16 cellular contexts compared by ENCODE assay signal in genomic region chr14:94476018-94476417, GRCh38.
"Had no signal": no experiment of that assay in that cellular context is flagged by ENCODE, and none has a peak within 500 bp of the region (broad histone marks: within the 10 kb centered on the region; RNA-seq: fewer than 3 reads in every experiment).

TSS of gene SERPINA9 (minus strand) at chr14:94476197. CDS start at chr14:94469840, 6,357 bp downstream.

- H3K4me3 ChIP-seq: left lung, tibial artery had no signal

- H3K27ac ChIP-seq: left lung, tibial artery had no signal

- H3K4me1 ChIP-seq: left lung, tibial artery had no signal

- DNase-seq: activated CD4-positive, alpha-beta T cell treated with anti-CD3 and anti-CD28 coated beads, Interleukin-2, amount 10 ng/mL, durations not matched to agents 7 days and 5 days; activated CD8-positive, alpha-beta T cell treated with anti-CD3 and anti-CD28 coated beads, Interleukin-2, amount 10 ng/mL, durations not matched to agents 7 days and 5 days; activated naive CD4-positive, alpha-beta T cell treated with anti-CD3 and anti-CD28 coated beads for 36 hours; activated T-cell treated with anti-CD3 and anti-CD28 coated beads, Interleukin-2, amount 50 U/mL, for 24 hours; central memory CD4-positive, alpha-beta T cell; erythroblast; foreskin melanocyte; hypothalamus; left lung; mammary epithelial cell; stimulated activated naive CD8-positive, alpha-beta T cell treated with anti-CD3 and anti-CD28 coated beads, Interleukin-15, Interleukin-2, amounts not matched to agents 100 U/mL and 50 U/mL, for 24 hours; substantia nigra; T-helper 9 cell; tibial artery had no signal

- FAIRE-seq: colon had no signal

- ATAC-seq: activated CD4-positive, CD25-positive, alpha-beta regulatory T cell treated with anti-CD3 and anti-CD28 coated beads, Interleukin-2, amount 50 U/mL, for 24 hours; activated CD8-positive, alpha-beta T cell treated with anti-CD3 and anti-CD28 coated beads, Interleukin-2, amount 10 ng/mL, durations not matched to agents 7 days and 5 days; left lung; stimulated activated naive CD8-positive, alpha-beta T cell treated with anti-CD3 and anti-CD28 coated beads, Interleukin-15, Interleukin-2, amounts not matched to agents 100 U/mL and 50 U/mL, for 24 hours had no signal

- H3K36me3 ChIP-seq: left lung, tibial artery had no signal
